Comparison of ENCODE assay signal across 14 cellular contexts in the genomic region with DNA sequence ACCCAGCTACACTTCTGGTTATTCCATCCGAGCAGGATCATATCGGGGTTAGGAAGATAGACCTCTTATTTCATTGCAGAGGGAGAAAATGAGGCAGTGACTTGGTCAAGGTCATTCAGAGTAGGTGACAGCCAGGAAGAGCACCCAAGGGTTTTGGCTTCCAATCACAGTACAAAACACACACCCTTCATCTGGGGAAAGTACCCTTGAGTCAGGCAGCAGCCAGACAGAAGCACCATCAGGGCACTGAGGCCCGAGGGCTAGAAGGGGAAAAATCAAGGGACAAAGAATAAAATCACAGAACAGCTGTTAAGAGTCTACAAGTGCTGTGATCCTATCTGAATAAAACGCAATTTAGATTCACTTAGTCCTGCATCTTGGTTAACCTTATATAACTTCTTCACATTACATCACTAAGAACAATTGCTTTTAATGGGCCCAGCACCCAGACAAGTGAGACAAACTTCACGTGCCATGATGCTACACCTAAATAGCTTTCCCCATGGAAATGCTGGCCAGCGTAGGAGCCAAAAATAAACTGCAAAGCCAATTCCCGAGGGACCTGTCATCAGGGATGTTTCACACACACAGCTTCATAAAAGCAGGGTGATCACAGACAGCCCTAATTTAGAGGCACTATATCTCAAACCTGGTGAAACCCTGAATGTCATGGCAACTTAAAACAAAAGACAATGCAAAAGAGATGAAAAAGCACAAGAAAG. TPM values are rescaled to one million over a fixed set of nuclear protein-coding genes. Genes with fewer than 3 reads are reported as not detected.
DNase-seq lines count a peak whose midpoint lies in the region; FAIRE-seq and TF ChIP-seq lines count a peak whose summit lies in the region.
"Had no signal": no experiment of that assay in that cellular context is flagged by ENCODE, and none has a peak within 500 bp of the region (broad histone marks: within the 10 kb centered on the region; RNA-seq: fewer than 3 reads in every experiment).

No MANE protein-coding gene starts in this region.

- peaks cover 6% of the 10 kb centered on the region for H3K36me3 Mint-ChIP-seq in T-helper 1 cell treated with Interleukin-12 subunit alpha and Interleukin-12 subunit beta and Interleukin-4 antibody, amounts not matched to agents 30 μg/mL and 1 μg/mL, for 36 hours (ENCODE audit: low read depth)
- H3K36me3 Mint-ChIP-seq in brain (peaks cover 18% of the 10 kb centered on the region), nephron (ENCODE audit: low read depth) (no peaks in the 10 kb centered on the region)

- DNase-seq in T-helper 1 cell (no peak), GM12892 (ENCODE audit: insufficient read length) (no peak), NCI-H1048 (lab: John Stamatoyannopoulos, UW) (no peak), GM20000 (ENCODE audit: low spot score) (no peak), T-helper 9 cell (no peak)
- DNase-seq: body of pancreas, NCI-H2107 had no signal

- peaks cover 66% of the 10 kb centered on the region for H3K4me1 Mint-ChIP-seq in T-helper 1 cell treated with Interleukin-12 subunit alpha and Interleukin-12 subunit beta and Interleukin-4 antibody, amounts not matched to agents 30 μg/mL and 1 μg/mL, for 36 hours (ENCODE audit: low read depth)
- peaks cover 83% of the 10 kb centered on the region for H3K4me1 Mint-ChIP-seq in brain
- H3K4me1 Mint-ChIP-seq in nephron: peaks cover 69% of the 10 kb centered on the region

- H3K4me3 Mint-ChIP-seq in T-helper 1 cell treated with Interleukin-12 subunit alpha and Interleukin-12 subunit beta and Interleukin-4 antibody, amounts not matched to agents 30 μg/mL and 1 μg/mL, for 36 hours: no peak overlapping the region
- H3K4me3 Mint-ChIP-seq in brain (peak overlapping the region; percentile 45 to 66 (median 57)), nephron (peak overlapping the region in 2 of 3 experiments; percentile 32 to 53)
- H3K4me3 Mint-ChIP-seq: stimulated activated naive CD8-positive, alpha-beta T cell treated with anti-CD3 and anti-CD28 coated beads, Interleukin-15, Interleukin-2, amounts not matched to agents 100 ng/mL and 50 ng/mL, for 24 hours had no signal

- no peak for TF ChIP-seq POLR2A in GM12892 (IDR thresholded peaks at IDR 0.05; ENCODE audit: low read depth, low read length)

- H3K9me3 Mint-ChIP-seq in T-helper 1 cell treated with Interleukin-12 subunit alpha and Interleukin-12 subunit beta and Interleukin-4 antibody, amounts not matched to agents 30 μg/mL and 1 μg/mL, for 36 hours: no peaks in the 10 kb centered on the region
- H3K9me3 Mint-ChIP-seq in brain (peaks cover 0 to 5% (median 0%) of the 10 kb centered on the region in 5 experiments), nephron (no peaks in the 10 kb centered on the region)
- H3K9me3 Mint-ChIP-seq: neural progenitor cell; stimulated activated naive CD8-positive, alpha-beta T cell treated with anti-CD3 and anti-CD28 coated beads, Interleukin-15, Interleukin-2, amounts not matched to agents 100 ng/mL and 50 ng/mL, for 24 hours had no signal

- TF ChIP-seq CTCF in brain (conservative IDR thresholded peaks at IDR 0.05) (no peak), nephron (IDR thresholded peaks at IDR 0.05; ENCODE audit: unreplicated experiment in 3 of 3) (no peak), GM20000 (IDR thresholded peaks at IDR 0.05; ENCODE audit: extremely low read depth, missing control alignments) (no peak)

- FAIRE-seq in GM12892 (lab: Jason Lieb, UNC): peak; percentile 68
- FAIRE-seq: G401.6 had no signal

- no peaks in the 10 kb centered on the region for H3K27me3 Mint-ChIP-seq in T-helper 1 cell treated with Interleukin-12 subunit alpha and Interleukin-12 subunit beta and Interleukin-4 antibody, amounts not matched to agents 30 μg/mL and 1 μg/mL, for 36 hours (ENCODE audit: low read depth)
- peaks cover 5% of the 10 kb centered on the region for H3K27me3 Mint-ChIP-seq in brain
- no peaks in the 10 kb centered on the region for H3K27me3 Mint-ChIP-seq in nephron (ENCODE audit: low read depth)
- H3K27me3 Mint-ChIP-seq: stimulated activated naive CD8-positive, alpha-beta T cell treated with anti-CD3 and anti-CD28 coated beads, Interleukin-15, Interleukin-2, amounts not matched to agents 100 ng/mL and 50 ng/mL, for 24 hours had no signal

- H3K27ac Mint-ChIP-seq in T-helper 1 cell treated with Interleukin-12 subunit alpha and Interleukin-12 subunit beta and Interleukin-4 antibody, amounts not matched to agents 30 μg/mL and 1 μg/mL, for 36 hours: peak overlapping the region; percentile 16
- H3K27ac Mint-ChIP-seq in brain: peak overlapping the region in 4 of 5 experiments; percentile 45 to 77 (median 50)
- no peak overlapping the region for H3K27ac Mint-ChIP-seq in nephron
- H3K27ac Mint-ChIP-seq: neural progenitor cell had no signal

RNA-seq across cellular contexts. Expression of a gene that starts 4.9 kb away (rescaled TPM):
- polyA plus RNA-seq in GM12892 (2012; ENCODE audit: missing spikeins): 13.2 TPM
- polyA plus RNA-seq in brain (ENCODE audit: insufficient read depth, low read depth, low replicate concordance): 36.9 TPM

RNA-seq across cellular contexts. Expression of a gene that starts 19.3 kb away (rescaled TPM):
- polyA plus RNA-seq in GM12892 (2012; ENCODE audit: missing spikeins): 0.34 TPM
- polyA plus RNA-seq in brain (ENCODE audit: insufficient read depth, low read depth, low replicate concordance): not detected
- polyA plus RNA-seq: AG04450 had no signal

RNA-seq across cellular contexts. Expression of a gene that starts 53.1 kb away (rescaled TPM):
- polyA plus RNA-seq in GM12892 (2012; ENCODE audit: missing spikeins): 16.3 TPM
- polyA plus RNA-seq in brain (ENCODE audit: insufficient read depth, low read depth, low replicate concordance): 6.7 TPM

Comparison
In these comparisons a context has a peak if more than half of its experiments do, and no peak if none do; other contexts are left out.
1. H3K27ac Mint-ChIP-seq: peak in T-helper 1 cell treated with Interleukin-12 subunit alpha and Interleukin-12 subunit beta and Interleukin-4 antibody, amounts not matched to agents 30 μg/mL and 1 μg/mL, for 36 hours (single experiment) and brain (4 of 5); none in nephron (0 of 3).